In the genomic region with DNA sequence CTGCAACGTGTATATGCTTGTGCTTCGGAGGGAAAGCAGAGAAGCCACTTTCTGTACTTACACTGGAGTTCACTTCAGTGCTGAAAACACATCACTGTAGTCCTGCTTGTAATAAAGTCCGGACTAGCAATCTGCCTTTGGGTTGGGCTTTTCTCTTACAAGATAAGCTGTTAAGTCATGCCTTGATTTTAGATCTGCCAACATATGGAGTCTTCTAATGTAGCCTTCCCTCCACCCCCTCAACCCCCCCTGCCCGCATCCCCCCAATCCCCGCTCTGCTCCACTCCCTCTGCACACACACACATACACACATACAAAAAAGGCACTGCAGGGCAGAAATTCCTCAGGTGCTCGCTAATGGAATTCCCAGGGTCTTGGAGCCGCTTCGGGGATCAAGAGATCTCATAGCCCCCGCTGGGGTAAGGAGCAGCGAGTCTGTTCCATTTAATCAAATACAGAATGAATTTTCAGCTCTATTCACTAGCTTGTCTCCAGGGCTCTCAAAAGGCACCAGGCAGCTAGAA, we compare ENCODE assay signal across 3 cellular contexts.
TF ChIP-seq lines count a peak whose summit lies in the region.

No MANE protein-coding gene starts in this region.

TF ChIP-seq in SK-N-SH, 30 proteins besides CTCF, POLR2A, EP300 and RAD21:
- TF ChIP-seq, protein P1, sequence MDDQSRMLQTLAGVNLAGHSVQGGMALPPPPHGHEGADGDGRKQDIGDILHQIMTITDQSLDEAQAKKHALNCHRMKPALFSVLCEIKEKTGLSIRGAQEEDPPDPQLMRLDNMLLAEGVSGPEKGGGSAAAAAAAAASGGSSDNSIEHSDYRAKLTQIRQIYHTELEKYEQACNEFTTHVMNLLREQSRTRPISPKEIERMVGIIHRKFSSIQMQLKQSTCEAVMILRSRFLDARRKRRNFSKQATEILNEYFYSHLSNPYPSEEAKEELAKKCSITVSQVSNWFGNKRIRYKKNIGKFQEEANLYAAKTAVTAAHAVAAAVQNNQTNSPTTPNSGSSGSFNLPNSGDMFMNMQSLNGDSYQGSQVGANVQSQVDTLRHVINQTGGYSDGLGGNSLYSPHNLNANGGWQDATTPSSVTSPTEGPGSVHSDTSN (IDR thresholded peaks at IDR 0.05): no peak
- no peak for TF ChIP-seq RXRA (IDR thresholded peaks at IDR 0.05; ENCODE audit: borderline replicate concordance, low read depth)
- TF ChIP-seq, protein P2, sequence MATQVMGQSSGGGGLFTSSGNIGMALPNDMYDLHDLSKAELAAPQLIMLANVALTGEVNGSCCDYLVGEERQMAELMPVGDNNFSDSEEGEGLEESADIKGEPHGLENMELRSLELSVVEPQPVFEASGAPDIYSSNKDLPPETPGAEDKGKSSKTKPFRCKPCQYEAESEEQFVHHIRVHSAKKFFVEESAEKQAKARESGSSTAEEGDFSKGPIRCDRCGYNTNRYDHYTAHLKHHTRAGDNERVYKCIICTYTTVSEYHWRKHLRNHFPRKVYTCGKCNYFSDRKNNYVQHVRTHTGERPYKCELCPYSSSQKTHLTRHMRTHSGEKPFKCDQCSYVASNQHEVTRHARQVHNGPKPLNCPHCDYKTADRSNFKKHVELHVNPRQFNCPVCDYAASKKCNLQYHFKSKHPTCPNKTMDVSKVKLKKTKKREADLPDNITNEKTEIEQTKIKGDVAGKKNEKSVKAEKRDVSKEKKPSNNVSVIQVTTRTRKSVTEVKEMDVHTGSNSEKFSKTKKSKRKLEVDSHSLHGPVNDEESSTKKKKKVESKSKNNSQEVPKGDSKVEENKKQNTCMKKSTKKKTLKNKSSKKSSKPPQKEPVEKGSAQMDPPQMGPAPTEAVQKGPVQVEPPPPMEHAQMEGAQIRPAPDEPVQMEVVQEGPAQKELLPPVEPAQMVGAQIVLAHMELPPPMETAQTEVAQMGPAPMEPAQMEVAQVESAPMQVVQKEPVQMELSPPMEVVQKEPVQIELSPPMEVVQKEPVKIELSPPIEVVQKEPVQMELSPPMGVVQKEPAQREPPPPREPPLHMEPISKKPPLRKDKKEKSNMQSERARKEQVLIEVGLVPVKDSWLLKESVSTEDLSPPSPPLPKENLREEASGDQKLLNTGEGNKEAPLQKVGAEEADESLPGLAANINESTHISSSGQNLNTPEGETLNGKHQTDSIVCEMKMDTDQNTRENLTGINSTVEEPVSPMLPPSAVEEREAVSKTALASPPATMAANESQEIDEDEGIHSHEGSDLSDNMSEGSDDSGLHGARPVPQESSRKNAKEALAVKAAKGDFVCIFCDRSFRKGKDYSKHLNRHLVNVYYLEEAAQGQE (IDR thresholded peaks at IDR 0.05; ENCODE audit: low read depth, low read length): no peak
- TF ChIP-seq, protein P3, sequence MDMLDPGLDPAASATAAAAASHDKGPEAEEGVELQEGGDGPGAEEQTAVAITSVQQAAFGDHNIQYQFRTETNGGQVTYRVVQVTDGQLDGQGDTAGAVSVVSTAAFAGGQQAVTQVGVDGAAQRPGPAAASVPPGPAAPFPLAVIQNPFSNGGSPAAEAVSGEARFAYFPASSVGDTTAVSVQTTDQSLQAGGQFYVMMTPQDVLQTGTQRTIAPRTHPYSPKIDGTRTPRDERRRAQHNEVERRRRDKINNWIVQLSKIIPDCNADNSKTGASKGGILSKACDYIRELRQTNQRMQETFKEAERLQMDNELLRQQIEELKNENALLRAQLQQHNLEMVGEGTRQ (IDR thresholded peaks at IDR 0.05; ENCODE audit: borderline replicate concordance, low read depth, low read length): no peak
- TF ChIP-seq MEF2A (IDR thresholded peaks at IDR 0.05; ENCODE audit: borderline replicate concordance, low read depth): no peak
- TF ChIP-seq POLR2AphosphoS5 (IDR thresholded peaks at IDR 0.05; ENCODE audit: low read depth, low read length): no peak
- peak; percentile 73; the same call in 1 of the 2 replicates for TF ChIP-seq RCOR1 (IDR thresholded peaks at IDR 0.05; ENCODE audit: low read length)
- no peak for TF ChIP-seq FOSL2 (IDR thresholded peaks at IDR 0.05; ENCODE audit: borderline replicate concordance, low read depth)
- TF ChIP-seq YY1 (IDR thresholded peaks at IDR 0.05; ENCODE audit: low read depth): no peak
- peak; percentile 17 for TF ChIP-seq CHD2 (IDR thresholded peaks at IDR 0.05; ENCODE audit: low read length, partially characterized antibody)
- no peak for TF ChIP-seq MXI1 (IDR thresholded peaks at IDR 0.05; ENCODE audit: low read depth, low read length)
- no peak for TF ChIP-seq RFX5 (IDR thresholded peaks at IDR 0.05; ENCODE audit: low read length)
- no peak for TF ChIP-seq SIN3A (IDR thresholded peaks at IDR 0.05; ENCODE audit: borderline replicate concordance, low read depth, low read length)

TF ChIP-seq in SK-N-SH treated with all-trans-retinoic acid at 6 μM for 48 hours, 23 proteins besides CTCF, POLR2A, EP300 and RAD21 (continues in another document):
- TF ChIP-seq, protein P4, sequence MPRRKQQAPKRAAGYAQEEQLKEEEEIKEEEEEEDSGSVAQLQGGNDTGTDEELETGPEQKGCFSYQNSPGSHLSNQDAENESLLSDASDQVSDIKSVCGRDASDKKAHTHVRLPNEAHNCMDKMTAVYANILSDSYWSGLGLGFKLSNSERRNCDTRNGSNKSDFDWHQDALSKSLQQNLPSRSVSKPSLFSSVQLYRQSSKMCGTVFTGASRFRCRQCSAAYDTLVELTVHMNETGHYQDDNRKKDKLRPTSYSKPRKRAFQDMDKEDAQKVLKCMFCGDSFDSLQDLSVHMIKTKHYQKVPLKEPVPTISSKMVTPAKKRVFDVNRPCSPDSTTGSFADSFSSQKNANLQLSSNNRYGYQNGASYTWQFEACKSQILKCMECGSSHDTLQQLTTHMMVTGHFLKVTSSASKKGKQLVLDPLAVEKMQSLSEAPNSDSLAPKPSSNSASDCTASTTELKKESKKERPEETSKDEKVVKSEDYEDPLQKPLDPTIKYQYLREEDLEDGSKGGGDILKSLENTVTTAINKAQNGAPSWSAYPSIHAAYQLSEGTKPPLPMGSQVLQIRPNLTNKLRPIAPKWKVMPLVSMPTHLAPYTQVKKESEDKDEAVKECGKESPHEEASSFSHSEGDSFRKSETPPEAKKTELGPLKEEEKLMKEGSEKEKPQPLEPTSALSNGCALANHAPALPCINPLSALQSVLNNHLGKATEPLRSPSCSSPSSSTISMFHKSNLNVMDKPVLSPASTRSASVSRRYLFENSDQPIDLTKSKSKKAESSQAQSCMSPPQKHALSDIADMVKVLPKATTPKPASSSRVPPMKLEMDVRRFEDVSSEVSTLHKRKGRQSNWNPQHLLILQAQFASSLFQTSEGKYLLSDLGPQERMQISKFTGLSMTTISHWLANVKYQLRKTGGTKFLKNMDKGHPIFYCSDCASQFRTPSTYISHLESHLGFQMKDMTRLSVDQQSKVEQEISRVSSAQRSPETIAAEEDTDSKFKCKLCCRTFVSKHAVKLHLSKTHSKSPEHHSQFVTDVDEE (CRISPR knock-in tag; IDR thresholded peaks at IDR 0.05): no peak
- TF ChIP-seq ZNF565 (CRISPR knock-in tag; conservative IDR thresholded peaks at IDR 0.05; ENCODE audit: low read depth) (no peak), ZFP3 (CRISPR knock-in tag; IDR thresholded peaks at IDR 0.05) (no peak), ZFP30 (CRISPR knock-in tag; IDR thresholded peaks at IDR 0.05) (no peak), SNAI2 (CRISPR knock-in tag; IDR thresholded peaks at IDR 0.05) (no peak), TCF4 (CRISPR knock-in tag; IDR thresholded peaks at IDR 0.05; ENCODE audit: borderline replicate concordance) (no peak), ESRRG (CRISPR knock-in tag; IDR thresholded peaks at IDR 0.05) (no peak)
- TF ChIP-seq, protein P5, sequence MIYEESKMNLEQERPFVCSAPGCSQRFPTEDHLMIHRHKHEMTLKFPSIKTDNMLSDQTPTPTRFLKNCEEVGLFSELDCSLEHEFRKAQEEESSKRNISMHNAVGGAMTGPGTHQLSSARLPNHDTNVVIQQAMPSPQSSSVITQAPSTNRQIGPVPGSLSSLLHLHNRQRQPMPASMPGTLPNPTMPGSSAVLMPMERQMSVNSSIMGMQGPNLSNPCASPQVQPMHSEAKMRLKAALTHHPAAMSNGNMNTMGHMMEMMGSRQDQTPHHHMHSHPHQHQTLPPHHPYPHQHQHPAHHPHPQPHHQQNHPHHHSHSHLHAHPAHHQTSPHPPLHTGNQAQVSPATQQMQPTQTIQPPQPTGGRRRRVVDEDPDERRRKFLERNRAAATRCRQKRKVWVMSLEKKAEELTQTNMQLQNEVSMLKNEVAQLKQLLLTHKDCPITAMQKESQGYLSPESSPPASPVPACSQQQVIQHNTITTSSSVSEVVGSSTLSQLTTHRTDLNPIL (CRISPR knock-in tag; IDR thresholded peaks at IDR 0.05; ENCODE audit: low read depth): no peak
- TF ChIP-seq, protein P6, sequence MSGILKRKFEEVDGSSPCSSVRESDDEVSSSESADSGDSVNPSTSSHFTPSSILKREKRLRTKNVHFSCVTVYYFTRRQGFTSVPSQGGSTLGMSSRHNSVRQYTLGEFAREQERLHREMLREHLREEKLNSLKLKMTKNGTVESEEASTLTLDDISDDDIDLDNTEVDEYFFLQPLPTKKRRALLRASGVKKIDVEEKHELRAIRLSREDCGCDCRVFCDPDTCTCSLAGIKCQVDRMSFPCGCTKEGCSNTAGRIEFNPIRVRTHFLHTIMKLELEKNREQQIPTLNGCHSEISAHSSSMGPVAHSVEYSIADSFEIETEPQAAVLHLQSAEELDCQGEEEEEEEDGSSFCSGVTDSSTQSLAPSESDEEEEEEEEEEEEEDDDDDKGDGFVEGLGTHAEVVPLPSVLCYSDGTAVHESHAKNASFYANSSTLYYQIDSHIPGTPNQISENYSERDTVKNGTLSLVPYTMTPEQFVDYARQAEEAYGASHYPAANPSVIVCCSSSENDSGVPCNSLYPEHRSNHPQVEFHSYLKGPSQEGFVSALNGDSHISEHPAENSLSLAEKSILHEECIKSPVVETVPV (CRISPR knock-in tag; IDR thresholded peaks at IDR 0.05): no peak

TF ChIP-seq in H1, 55 proteins besides CTCF, POLR2A, EP300 and RAD21:
- TF ChIP-seq SP4 (IDR thresholded peaks at IDR 0.05; ENCODE audit: low read length) (no peak), TEAD4 (IDR thresholded peaks at IDR 0.05; ENCODE audit: low read depth, low read length) (0 out of 2 replicates have a peak, but pooled peaks have one; percentile 20)
TF ChIP-seq in H1: peak in this region for 1.
